ENCODE assay signal across 8 cellular contexts in the genomic region with DNA sequence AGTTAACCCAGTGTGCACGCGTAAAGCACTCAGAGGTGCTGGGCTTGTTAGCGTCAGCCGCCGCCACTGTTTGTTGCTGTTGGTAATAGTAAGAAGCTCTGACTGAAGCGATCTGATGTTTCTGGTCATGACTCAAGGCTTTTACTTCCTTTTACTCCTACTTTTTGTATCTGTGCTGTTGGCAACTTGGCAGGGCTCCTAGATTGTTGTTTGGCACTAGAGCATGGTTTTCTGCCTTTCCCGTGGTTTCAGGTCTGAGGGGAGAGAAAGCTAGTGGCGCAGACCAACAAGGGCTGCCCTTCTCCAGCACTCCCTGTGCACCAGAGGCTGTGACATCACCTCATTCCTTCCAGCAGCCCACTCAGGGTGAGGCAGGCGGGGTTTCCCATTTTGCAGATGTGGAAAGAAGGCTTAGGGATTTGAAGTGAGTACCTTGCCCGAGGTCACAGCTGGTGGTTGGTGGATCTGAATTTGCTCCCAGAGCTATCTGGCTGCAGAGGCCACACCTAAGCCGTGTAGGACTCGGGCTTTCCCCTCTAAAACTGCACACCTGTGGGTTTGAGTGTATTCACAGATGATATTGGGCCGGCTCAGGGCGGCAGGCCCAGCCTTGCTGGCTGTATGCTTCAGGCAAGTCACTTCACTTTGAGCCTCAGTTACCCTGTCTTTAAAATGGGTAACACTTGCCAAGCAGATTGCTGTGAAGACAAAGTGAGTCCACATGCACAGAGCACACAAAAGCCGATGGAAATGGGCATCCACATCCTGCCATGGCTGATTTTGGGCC. TPM values are rescaled to one million over a fixed set of nuclear protein-coding genes. Genes with fewer than 3 reads are reported as not detected.
DNase-seq lines count a peak whose midpoint lies in the region; ATAC-seq lines count a peak whose summit lies in the region.

No MANE protein-coding gene starts in this region.

- H3K27ac Mint-ChIP-seq in IgD-negative memory B cell = peak overlapping the region; percentile 71 to 85 (median 80)

- no peak for ATAC-seq in GM19324 (IDR thresholded peaks at IDR 0.05; ENCODE audit: low FRiP score, unreplicated experiment)

- DNase-seq in AG20443 (ENCODE audit: low spot score) (peak; percentile 76), brain pericyte (ENCODE audit: low read depth, low spot score) (peak; percentile 15), mucosa of gallbladder (ENCODE audit: low spot score) (peak; percentile 32), HuH-7.5 (ENCODE audit: low spot score) (no peak), DMS153 (lab: John Stamatoyannopoulos, UW) (no peak), NOMO-1 treated with dmso at 0.1 percent for 144 hours (lab: John Stamatoyannopoulos, UW; ENCODE audit: unreplicated experiment) (no peak)

- H3K27me3 Mint-ChIP-seq in IgD-negative memory B cell = no peaks in the 10 kb centered on the region

- H3K4me1 Mint-ChIP-seq in IgD-negative memory B cell = peaks cover 35 to 53% (median 51%) of the 10 kb centered on the region in 3 donors

- H3K36me3 Mint-ChIP-seq in IgD-negative memory B cell = peaks cover 2% of the 10 kb centered on the region

- no peaks in the 10 kb centered on the region for H3K9me3 Mint-ChIP-seq in IgD-negative memory B cell

- H3K4me3 Mint-ChIP-seq in IgD-negative memory B cell = peak overlapping the region; percentile 38 to 84 (median 64)

RNA-seq across cellular contexts. Expression of a gene that starts 51.2 kb away (rescaled TPM):
- 4.7 TPM for polyA plus RNA-seq in IgD-negative memory B cell
- total RNA-seq in mucosa of gallbladder = 23.9 TPM

Comparison
In these comparisons a context has a peak if more than half of its experiments do, and no peak if none do; other contexts are left out.
1. DNase-seq: peak in AG20443 (single experiment), brain pericyte (single experiment) and mucosa of gallbladder (single experiment); none in HuH-7.5 (single experiment), DMS153 (single experiment) and NOMO-1 treated with dmso at 0.1 percent for 144 hours (single experiment).